In genomic region chr1:153448851-153449250, GRCh38 we compare ENCODE assay signal across 5 cellular contexts. TPM values are rescaled to one million over a fixed set of nuclear protein-coding genes. Genes with fewer than 3 reads are reported as not detected.
"Had no signal": no experiment of that assay in that cellular context is flagged by ENCODE, and none has a peak within 500 bp of the region (broad histone marks: within the 10 kb centered on the region; RNA-seq: fewer than 3 reads in every experiment).

No MANE protein-coding gene starts in this region.

RNA-seq across cellular contexts. Expression of gene S100A7, which starts 11.6 kb away (rescaled TPM):
- total RNA-seq: H4, H7, HepG2, HT1080 had no signal
- polyA plus RNA-seq: HepG2, IgD-negative memory B cell had no signal

RNA-seq across cellular contexts. Expression of gene S100A7A, which starts 32.5 kb away (rescaled TPM):
- total RNA-seq: H4, H7, HepG2, HT1080 had no signal
- polyA plus RNA-seq: HepG2, IgD-negative memory B cell had no signal

RNA-seq across cellular contexts. Expression of gene S100A8, which starts 58.0 kb away (rescaled TPM):
- total RNA-seq: H4, H7, HepG2, HT1080 had no signal
- polyA plus RNA-seq: HepG2 had no signal
